Comparison of ENCODE assay signal across 8 cellular contexts in the genomic region with DNA sequence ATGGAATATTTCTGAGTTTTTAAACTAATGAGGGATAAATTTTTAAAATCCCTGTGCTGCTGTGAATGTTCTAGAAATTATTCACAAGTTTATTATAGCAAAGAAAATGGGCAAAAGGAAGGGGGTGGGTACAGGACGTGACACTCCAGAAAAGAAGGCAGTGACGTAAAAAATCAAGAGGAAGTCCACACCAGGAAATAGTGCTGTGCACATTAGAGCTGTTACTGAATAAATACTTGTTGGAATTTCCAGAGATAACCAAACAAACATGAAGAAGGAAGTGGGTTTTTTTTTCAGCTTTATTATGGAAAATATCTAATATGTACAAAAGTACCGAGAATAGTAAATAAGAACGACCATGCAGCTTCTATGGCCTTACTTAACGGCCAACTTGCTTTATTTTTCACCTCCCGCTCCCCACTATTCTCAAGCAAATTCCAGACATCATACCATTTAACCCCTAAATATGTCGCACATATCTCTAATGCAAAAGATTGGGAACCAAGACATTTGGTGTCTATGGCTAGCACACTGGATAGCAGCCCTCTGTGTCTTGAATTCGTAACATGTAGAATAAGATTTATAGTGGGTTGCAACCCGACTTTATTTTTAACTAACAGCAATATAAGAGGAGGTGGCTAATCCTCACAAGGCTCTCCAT. TPM values are rescaled to one million over a fixed set of nuclear protein-coding genes. Genes with fewer than 3 reads are reported as not detected.
DNase-seq lines count a peak whose midpoint lies in the region; ATAC-seq and TF ChIP-seq lines count a peak whose summit lies in the region.

No MANE protein-coding gene starts in this region.

- peaks cover 48% of the 10 kb centered on the region for H3K79me2 ChIP-seq in PC-9 (ENCODE audit: low read depth)

- intact Hi-C loops in PC-9 (cut with micrococcal nuclease; ENCODE audit: unreplicated experiment) (loop anchor here (1.0 to 2.0 kb wide), 5 partner anchors 15 to 490 kb away; partner anchors contain the start of gene ANKRD12), left lung (cut with DNase I) (no loop called here)

- peak overlapping the region; percentile 100 for H3K4me3 ChIP-seq in PC-9
- peak overlapping the region; percentile 65 to 84 for H3K4me3 ChIP-seq in left lung

- no peaks in the 10 kb centered on the region for H3K9me2 ChIP-seq in PC-9 (ENCODE audit: insufficient read depth)

- H3K27me3 ChIP-seq in PC-9 (ENCODE audit: insufficient read depth, low read depth) (no peaks in the 10 kb centered on the region), left lung (no peaks in the 10 kb centered on the region)

- H3K27ac ChIP-seq in PC-9: peak overlapping the region; percentile 86
- peak overlapping the region; percentile 99 for H3K27ac ChIP-seq in left lung
- peak overlapping the region; percentile 89 for H3K27ac ChIP-seq in substantia nigra (ENCODE audit: low read depth, low read length, poor library complexity, severe bottlenecking)

- H3K4me1 ChIP-seq in PC-9 (replicated peaks; ENCODE audit: insufficient read depth): peaks cover 38% of the 10 kb centered on the region
- H3K4me1 ChIP-seq in left lung: peaks cover 31 to 43% of the 10 kb centered on the region in 2 donors

- H3F3A ChIP-seq in PC-9 (ENCODE audit: insufficient read depth, low read depth): peaks cover 5% of the 10 kb centered on the region; the same call in 1 of the 2 replicates

- BruUV-seq in PC-9 (replicated peaks; lab: Mats Ljungman, UMichigan): TSS peak; percentile 90

- peak overlapping the region; percentile 99 for H3K4me2 ChIP-seq in PC-9

- ATAC-seq in GM18502 (IDR thresholded peaks at IDR 0.05; ENCODE audit: poor library complexity, unreplicated experiment): peak; percentile 7
- peak; percentile 17 for ATAC-seq in HG03354 (IDR thresholded peaks at IDR 0.05; ENCODE audit: poor library complexity, severe bottlenecking, unreplicated experiment)
- ATAC-seq in left lung: peak; percentile 63

- peak overlapping the region; percentile 100 for H2AFZ ChIP-seq in PC-9

- H3K9me3 ChIP-seq in PC-9 (ENCODE audit: insufficient read depth, low read depth): no peaks in the 10 kb centered on the region
- H3K9me3 ChIP-seq in left lung: no peaks in the 10 kb centered on the region

- no peak for TF ChIP-seq CTCF in PC-9 (conservative IDR thresholded peaks at IDR 0.05)
- no peak for TF ChIP-seq CTCF in left lung (IDR thresholded peaks at IDR 0.05)

- in situ Hi-C loops in ACHN (cut with HindIII; ENCODE audit: low pct_ligation_motif_present, low pct_unique_long_range_greater_than_20kb, low sequenced_read_pairs): no loop called here

- peaks cover 34% of the 10 kb centered on the region for H4K20me1 ChIP-seq in PC-9 (ENCODE audit: insufficient read depth)

- H3K36me3 ChIP-seq in PC-9 (ENCODE audit: low read depth) (peaks cover 9% of the 10 kb centered on the region; the same call in 1 of the 2 replicates), left lung (no peaks in the 10 kb centered on the region)

- POLR2A ChIA-PET in PC-9 (lab: Charles Lee; ENCODE audit: unreplicated experiment): interaction anchor here (0.7 kb wide), 3 partner anchors 308 to 1415 kb away, joined by 3 to 12 read pairs (median 8); no protein-coding TSS in a partner anchor

- CTCF ChIA-PET in PC-9 (lab: Charles Lee): interaction anchor here (0.6 to 1.1 kb wide), 2 partner anchors 28 to 31 kb away, joined by 3 to 4 read pairs; no protein-coding TSS in a partner anchor

- peak; percentile 70 for DNase-seq in ACHN
- DNase-seq in PC-9: peak; percentile 17 to 84
- DNase-seq in cerebellar cortex (ENCODE audit: low spot score): peak; percentile 53
- DNase-seq in left lung: no peak
- DNase-seq in substantia nigra (lab: John Stamatoyannopoulos, UW): peak in 1 of 49 donors; percentile 10
- no peak for DNase-seq in middle frontal gyrus (ENCODE audit: extremely low spot score, low spot score)

RNA-seq across cellular contexts. Expression of gene NDUFV2, which starts 0.6 kb away (rescaled TPM):
- total RNA-seq in PC-9 (2021) (182 and 215 TPM in 2 replicates), left lung (100 to 1,000 TPM; 108 to 138 TPM)

RNA-seq across cellular contexts. Expression of gene ANKRD12, which starts 34.7 kb away (rescaled TPM):
- 26.9 and 31.6 TPM in 2 replicates for total RNA-seq in PC-9 (2021)
- 10 to 100 TPM; 47.6 to 64.3 TPM for total RNA-seq in left lung

Comparison
In these comparisons a context has a peak if more than half of its experiments do, and no peak if none do; other contexts are left out.
1. DNase-seq: peak in ACHN (single experiment), PC-9 (2 of 2) and cerebellar cortex (single experiment); none in left lung (0 of 2) and middle frontal gyrus (single experiment).
2. ATAC-seq: peak in every context shown above with its lines; median percentile 63 in left lung; 17 in HG03354; 7 in GM18502.
3. Peak in every context shown above with its lines, with median percentiles within 50 percentile points of each other: H3K27ac ChIP-seq.